Comparison of ENCODE assay signal across 8 cellular contexts in the genomic region with DNA sequence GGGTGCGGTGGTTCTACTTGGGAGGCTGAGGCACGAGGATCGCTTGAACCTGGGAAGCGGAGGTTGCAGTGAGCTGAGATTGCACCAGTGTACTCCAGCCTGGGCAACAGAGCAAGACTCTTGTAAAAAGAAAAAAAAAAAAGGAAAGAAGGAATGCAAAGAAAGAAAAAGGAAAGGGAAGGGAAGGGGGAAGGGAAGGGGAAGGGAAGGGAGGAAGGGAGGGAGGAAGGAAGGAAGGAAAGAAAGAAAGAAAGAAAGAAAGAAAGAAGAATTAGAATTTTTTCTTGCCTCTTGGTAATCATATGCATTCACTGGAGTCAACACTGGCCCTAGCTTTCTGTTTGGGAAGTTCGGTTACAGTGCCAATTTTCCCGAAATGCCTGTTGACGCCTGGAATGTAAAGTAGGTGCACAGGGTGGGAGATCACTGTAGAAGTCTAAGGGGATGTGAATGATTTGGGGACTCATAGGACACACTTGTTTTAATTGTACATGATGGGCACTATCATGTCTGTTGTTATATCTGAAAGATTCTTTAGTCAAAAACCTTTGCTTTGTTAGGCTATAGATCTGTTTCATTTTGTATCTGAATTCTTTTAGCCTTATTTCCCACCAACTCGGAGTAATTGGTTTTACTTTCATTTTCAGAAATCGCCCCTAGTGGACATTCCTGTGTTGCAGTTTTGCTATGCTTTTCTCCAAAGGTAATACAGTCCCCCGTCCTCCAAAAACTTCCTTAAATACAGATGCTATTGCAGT. TPM values are rescaled to one million over a fixed set of nuclear protein-coding genes. Genes with fewer than 3 reads are reported as not detected.
A peak's percentile ranks its signal among the peaks of the same experiment; 100 is the strongest.
DNase-seq lines count a peak whose midpoint lies in the region; ATAC-seq, FAIRE-seq and TF ChIP-seq lines count a peak whose summit lies in the region.

No MANE protein-coding gene starts in this region.

- no peak overlapping the region for H2BK12ac ChIP-seq in H1 (ENCODE audit: low read depth, low read length)

- H3K23ac ChIP-seq in H1 (ENCODE audit: insufficient read length), result no peak overlapping the region

- no peak for TF ChIP-seq POLR2A in H1 (IDR thresholded peaks at IDR 0.05; ENCODE audit: control extremely low read depth in 1 of 2, low read depth in 2 of 2, low read length in 2 of 2)

- no peak overlapping the region for H3K56ac ChIP-seq in H1 (replicated peaks; ENCODE audit: insufficient read length, low read depth, low read length)

- TF ChIP-seq RAD21 in H1 (IDR thresholded peaks at IDR 0.05 in 1 of 2, conservative IDR thresholded peaks at IDR 0.05 in 1 of 2; ENCODE audit: low read depth in 2 of 2, low read length in 2 of 2), result peak in 1 of 2 experiments; percentile 22; a peak in 1 of 4 replicates

- H2AK5ac ChIP-seq in H1 (ENCODE audit: low read depth, low read length), result no peak overlapping the region

- no peaks in the 10 kb centered on the region for H3K27me3 Mint-ChIP-seq in CD4-positive, alpha-beta T cell

- H4K5ac ChIP-seq in H1 (ENCODE audit: insufficient read length, low read depth, low read length), result no peak overlapping the region

- 76% methylated on average over 10 of the region's 10 CpGs; no CpG with 5 or more reads in 1 of the 2 experiments for WGBS in H1 (ENCODE audit: extremely low coverage in 1 of 2, insufficient coverage in 1 of 2, insufficient read length in 1 of 2, insufficient replicate concordance in 2 of 2, low coverage in 1 of 2, low lambda C conversion rate in 2 of 2, missing lambda C conversion rate in 1 of 2), 2 experiments

- no peaks in the 10 kb centered on the region; a peak in 1 of 8 replicates for H3K36me3 ChIP-seq in H1 (ENCODE audit: control insufficient read depth in 2 of 4, insufficient read depth in 4 of 4, low read length in 3 of 4)
- peaks cover 5 to 37% (median 15%) of the 10 kb centered on the region in 5 donors for H3K36me3 ChIP-seq in subcutaneous abdominal adipose tissue (ENCODE audit: control insufficient read depth in 5 of 5, insufficient read depth in 5 of 5, low read length in 5 of 5)

- no peaks in the 10 kb centered on the region for H3K27me3 ChIP-seq in CD4-positive, alpha-beta T cell (ENCODE audit: control insufficient read depth, insufficient read depth, low read length)
- no peaks in the 10 kb centered on the region for H3K27me3 ChIP-seq in H1 (replicated peaks in 1 of 4; ENCODE audit: control insufficient read depth in 3 of 4, extremely low read depth in 1 of 4, insufficient read depth in 3 of 4, low read length in 3 of 4)
- no peaks in the 10 kb centered on the region for H3K27me3 ChIP-seq in subcutaneous abdominal adipose tissue (ENCODE audit: control insufficient read depth in 5 of 5, insufficient read depth in 4 of 5, low read length in 5 of 5)

- POLR2A ChIA-PET in CD4-positive, alpha-beta T cell (lab: Charles Lee), result interaction anchor here (0.6 to 3.1 kb wide), 5 partner anchors 29 to 1393 kb away, joined by 3 to 24 read pairs (median 4); a partner anchor contains a TSS
- POLR2A ChIA-PET in H1 (lab: Charles Lee; ENCODE audit: partially characterized antibody), result interaction anchor here (0.8 to 0.9 kb wide), 2 partner anchors 8 to 60 kb away, joined by 3 read pairs; a partner anchor contains a TSS

- peaks cover 9% of the 10 kb centered on the region for H3K4me1 Mint-ChIP-seq in CD4-positive, alpha-beta T cell (ENCODE audit: low read depth)

- 0 out of 2 replicates have a peak overlapping the region, but pooled peaks have one; percentile 59 for H2AFZ ChIP-seq in H1 (ENCODE audit: low read length)

- no peaks in the 10 kb centered on the region for H3K9me3 ChIP-seq in CD4-positive, alpha-beta T cell (ENCODE audit: control insufficient read depth, low read length)
- H3K9me3 ChIP-seq in H1 (ENCODE audit: insufficient read depth in 2 of 2, low read depth in 1 of 2, low read length in 1 of 2) (no peaks in the 10 kb centered on the region), subcutaneous abdominal adipose tissue (ENCODE audit: control insufficient read depth in 5 of 5, low read length in 5 of 5) (no peaks in the 10 kb centered on the region)

- H3K36me3 Mint-ChIP-seq in CD4-positive, alpha-beta T cell (ENCODE audit: low read depth), result peaks cover 37% of the 10 kb centered on the region

- no peak overlapping the region; a peak in 1 of 4 replicates for H3K4me2 ChIP-seq in H1 (ENCODE audit: insufficient read depth in 1 of 2, low read depth in 2 of 2, low read length in 2 of 2)

- H3K9ac ChIP-seq in H1 (replicated peaks in 1 of 4; ENCODE audit: extremely low read depth in 1 of 4, low read depth in 3 of 4, low read length in 3 of 4), result no peak overlapping the region
- peak overlapping the region; percentile 75 to 98 (median 83) for H3K9ac ChIP-seq in subcutaneous abdominal adipose tissue (ENCODE audit: low read length in 5 of 5)

- TF ChIP-seq EP300 in H1 (IDR thresholded peaks at IDR 0.05; ENCODE audit: borderline replicate concordance in 1 of 2, low read depth in 2 of 2, low read length in 2 of 2), result no peak

- H3K4me1 ChIP-seq in H1 (replicated peaks in 1 of 4; ENCODE audit: control insufficient read depth in 3 of 4, insufficient read depth in 4 of 4, low read length in 3 of 4) (no peaks in the 10 kb centered on the region), subcutaneous abdominal adipose tissue (ENCODE audit: control insufficient read depth in 5 of 5, insufficient read depth in 5 of 5, low read length in 5 of 5) (peaks cover 0 to 10% (median 4%) of the 10 kb centered on the region in 5 donors)

- no peak overlapping the region for H2BK15ac ChIP-seq in H1 (ENCODE audit: low read length)

- intact Hi-C loops in CD4-positive, alpha-beta T cell (cut with DNase I, micrococcal nuclease), result loop anchor here (1.0 to 2.0 kb wide), 5 partner anchors 29 to 71 kb away; a partner anchor contains a TSS

- no peaks in the 10 kb centered on the region for H3K79me2 ChIP-seq in H1 (ENCODE audit: control insufficient read depth in 1 of 2, insufficient read depth in 2 of 2, low read length in 2 of 2)

- H3K27ac Mint-ChIP-seq in CD4-positive, alpha-beta T cell, result peak overlapping the region; percentile 93

- no peak overlapping the region for H2BK120ac ChIP-seq in H1 (replicated peaks; ENCODE audit: low read depth, low read length)

- no peak overlapping the region for H3K18ac ChIP-seq in H1 (ENCODE audit: extremely low read depth, low read length)

- H4K91ac ChIP-seq in H1 (replicated peaks; ENCODE audit: insufficient read length, low read length), result no peak overlapping the region

- 0 out of 8 replicates have a peak overlapping the region, but pooled peaks of 1 of the 4 experiments have one; percentile 28 for H3K4me3 ChIP-seq in H1 (ENCODE audit: extremely low read depth in 1 of 4, insufficient read depth in 2 of 4, low read depth in 3 of 4, low read length in 4 of 4)
- peak overlapping the region; percentile 78 to 93 (median 84) for H3K4me3 ChIP-seq in subcutaneous abdominal adipose tissue (ENCODE audit: low read depth in 1 of 5, low read length in 5 of 5)

- peak; percentile 93 for ATAC-seq in CD4-positive, alpha-beta T cell (ENCODE audit: poor library complexity)
- ATAC-seq in GM19455 (IDR thresholded peaks at IDR 0.05; ENCODE audit: unreplicated experiment) (peak; percentile 60), GM21381 (IDR thresholded peaks at IDR 0.05; ENCODE audit: unreplicated experiment) (no peak)
- peak; percentile 73 to 77 for ATAC-seq in activated CD4-positive, CD25-positive, alpha-beta regulatory T cell treated with anti-CD3 and anti-CD28 coated beads, Interleukin-2, amount 50 U/mL, for 24 hours

- TF ChIP-seq CTCF in CD4-positive, alpha-beta T cell (IDR thresholded peaks at IDR 0.05), result peak; percentile 75
- TF ChIP-seq CTCF in H1 (IDR thresholded peaks at IDR 0.05; ENCODE audit: control extremely low read depth in 1 of 3, insufficient read depth in 1 of 3, low read depth in 1 of 3, low read length in 3 of 3), result peak in 2 of 3 experiments; percentile 36 to 63; a peak in 2 of 4 replicates

- peak in 8 of 10 experiments; percentile 13 to 48 (median 29) for DNase-seq in CD4-positive, alpha-beta T cell
- DNase-seq in NCI-H2196 treated with DMSO at 0.1 percent for 48 hours (lab: John Stamatoyannopoulos, UW; ENCODE audit: unreplicated experiment) (peak; percentile 39), H1 (ENCODE audit: low read depth in 1 of 2, low spot score in 2 of 2) (no peak), midbrain (lab: John Stamatoyannopoulos, UW) (peak; percentile 73)

- no peak overlapping the region for H4K8ac ChIP-seq in H1 (ENCODE audit: extremely low read depth, insufficient read depth, low read length)

- H3K9me3 Mint-ChIP-seq in CD4-positive, alpha-beta T cell, result no peaks in the 10 kb centered on the region

- H3K27ac ChIP-seq in CD4-positive, alpha-beta T cell (ENCODE audit: low read depth, low read length), result no peak overlapping the region
- no peak overlapping the region for H3K27ac ChIP-seq in H1 (ENCODE audit: low read depth, low read length)
- H3K27ac ChIP-seq in subcutaneous abdominal adipose tissue (ENCODE audit: low read depth, low read length), result peak overlapping the region; percentile 97

- H2BK20ac ChIP-seq in H1 (ENCODE audit: low read length), result no peak overlapping the region

- no peak overlapping the region for H3K4ac ChIP-seq in H1 (replicated peaks; ENCODE audit: insufficient read length, low read depth, low read length)

- CTCF ChIA-PET in CD4-positive, alpha-beta T cell (lab: Charles Lee), result interaction anchor here (0.6 to 1.5 kb wide), 7 partner anchors 11 to 465 kb away, joined by 3 to 6 read pairs (median 3); no protein-coding TSS in a partner anchor
- CTCF ChIA-PET in H1 (lab: Charles Lee; ENCODE audit: partially characterized antibody), result interaction anchor here (0.6 to 6.7 kb wide), 17 partner anchors 13 to 327 kb away, joined by 3 to 54 read pairs (median 3); no protein-coding TSS in a partner anchor

- H4K20me1 ChIP-seq in H1 (replicated peaks in 1 of 2; ENCODE audit: control insufficient read depth in 1 of 2, insufficient read depth in 2 of 2, low read length in 2 of 2), result no peaks in the 10 kb centered on the region

- H3K14ac ChIP-seq in H1 (ENCODE audit: insufficient read length), result no peak overlapping the region

- no peak for FAIRE-seq in H1 (lab: Jason Lieb, UNC)

- H3K4me3 Mint-ChIP-seq in CD4-positive, alpha-beta T cell, result peak overlapping the region; percentile 89

- no peaks in the 10 kb centered on the region for H3K79me1 ChIP-seq in H1 (ENCODE audit: low read depth, low read length)

- H2BK5ac ChIP-seq in H1 (ENCODE audit: low read depth, low read length), result no peak overlapping the region

- H3K23me2 ChIP-seq in H1 (ENCODE audit: low read depth, low read length), result peaks cover 5% of the 10 kb centered on the region; the same call in 1 of the 2 replicates

RNA-seq across cellular contexts. Expression of a gene that starts 59.8 kb away (rescaled TPM):
- total RNA-seq in CD4-positive, alpha-beta T cell, result 10 to 100 TPM; 70.2 to 71.0 TPM
- total RNA-seq in H1 (2021; fragmentation: NEBNext Ultra II Directional; extraction: Animal tissue kit (Norgen Biotek cat#: 25700)), result 20.4 and 23.9 TPM in 2 replicates
- polyA plus RNA-seq in H1 (2011; rRNA removed), result 3.3 and 5.0 TPM in 2 replicates
- polyA plus RNA-seq in H1 (2011; cell fraction: cytosol; rRNA removed), result 7.3 TPM
- polyA plus RNA-seq in H1 (2011; cell fraction: nucleus; rRNA removed), result 3.6 TPM
- 5.4 to 14.2 TPM (median 8.2 TPM) in 4 replicates for polyA plus RNA-seq in H1 (2012, experiment 1 of 2)
- polyA plus RNA-seq in H1 (2012, experiment 2 of 2), result 0.63 TPM
- 10.0 TPM for polyA plus RNA-seq in H1 (2013, experiment 1 of 2)
- polyA plus RNA-seq in H1 (2013, experiment 2 of 2), result 10.1 TPM
- 11.5 and 15.9 TPM in 2 replicates for polyA minus RNA-seq in H1 (2011; rRNA and poly(A)+ RNA removed)
- polyA minus RNA-seq in H1 (2011; cell fraction: cytosol; rRNA and poly(A)+ RNA removed), result 9.2 TPM
- 22.6 TPM for polyA minus RNA-seq in H1 (2011; cell fraction: nucleus; rRNA and poly(A)+ RNA removed)

Comparison
In these comparisons a context has a peak if more than half of its experiments do, and no peak if none do; other contexts are left out.
1. DNase-seq: peak in CD4-positive, alpha-beta T cell (8 of 10), NCI-H2196 treated with DMSO at 0.1 percent for 48 hours (single experiment) and midbrain (single experiment); none in H1 (0 of 2).
2. H3K9ac ChIP-seq: peak in subcutaneous abdominal adipose tissue (5 of 5); none in H1 (0 of 4).